Comparison of ENCODE assay signal across 18 cellular contexts in the genomic region with DNA sequence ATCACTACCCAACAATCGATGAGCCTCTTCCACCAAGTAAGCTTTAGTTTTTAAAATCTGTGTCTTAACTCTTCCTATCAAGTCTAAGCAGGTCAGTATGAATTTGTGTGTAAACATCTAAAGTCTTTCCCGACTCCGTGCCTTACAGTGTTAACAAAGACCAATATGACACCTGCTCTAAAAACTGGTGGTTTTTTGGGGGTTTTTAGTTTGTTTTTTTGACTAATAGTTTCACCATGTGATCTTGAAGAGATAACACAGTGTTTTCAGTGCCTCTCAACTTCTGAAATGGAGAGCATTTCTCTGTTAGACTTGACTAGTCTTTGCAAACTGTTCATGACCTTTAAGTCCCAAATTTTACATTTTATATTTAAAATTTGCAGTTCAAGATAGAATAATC.
A peak's percentile ranks its signal among the peaks of the same experiment; 100 is the strongest.
DNase-seq lines count a peak whose midpoint lies in the region; ATAC-seq, FAIRE-seq and TF ChIP-seq lines count a peak whose summit lies in the region.
"Had no signal": no experiment of that assay in that cellular context is flagged by ENCODE, and none has a peak within 500 bp of the region (broad histone marks: within the 10 kb centered on the region; RNA-seq: fewer than 3 reads in every experiment).

No MANE protein-coding gene starts in this region.

- in situ Hi-C loops in GM12878 (cut with MboI), result loop anchor here (10.0 kb wide), 1 partner anchor 254 kb away; no protein-coding TSS in a partner anchor

- H3K9me3 Mint-ChIP-seq in neural progenitor cell, result no peaks in the 10 kb centered on the region
- no peaks in the 10 kb centered on the region for H3K9me3 Mint-ChIP-seq in activated T-cell treated with anti-CD3 and anti-CD28 coated beads, Interleukin-2, amount 50 U/mL, for 4 hours
- H3K9me3 Mint-ChIP-seq: CD4-positive, alpha-beta T cell had no signal

- H3K4me1 ChIP-seq in GM12878 (ENCODE audit: control insufficient read depth, insufficient read depth, low read length) (no peaks in the 10 kb centered on the region), neural progenitor cell (peaks cover 29% of the 10 kb centered on the region)
- H3K4me1 ChIP-seq: A549, Caco-2 had no signal

- no peak for TF ChIP-seq RAD21 in GM12878 (IDR thresholded peaks at IDR 0.05; ENCODE audit: insufficient read depth, low read depth, low read length)

- H2AFZ ChIP-seq in GM12878 (ENCODE audit: control insufficient read depth, low read depth, low read length) (no peak overlapping the region), neural progenitor cell (replicated peaks) (no peak overlapping the region)

- H3K4me3 ChIP-seq in GM12878 (no peak overlapping the region), neural progenitor cell (no peak overlapping the region), WERI-Rb-1 (ENCODE audit: low read depth, low read length) (no peak overlapping the region)
- H3K4me3 ChIP-seq: A549 had no signal

- TF ChIP-seq CTCF in GM12878 (IDR thresholded peaks at IDR 0.05 in 2 of 3, conservative IDR thresholded peaks at IDR 0.05 in 1 of 3; ENCODE audit: control insufficient read depth in 2 of 3, extremely low read depth in 1 of 3, insufficient read depth in 1 of 3, low read depth in 3 of 3, low read length in 3 of 3) (no peak), neural progenitor cell (IDR thresholded peaks at IDR 0.05) (no peak), WERI-Rb-1 (IDR thresholded peaks at IDR 0.05; ENCODE audit: low read depth, low read length) (no peak)

- H3K27me3 Mint-ChIP-seq in neural progenitor cell (ENCODE audit: insufficient read depth, low read depth), result peaks cover 6% of the 10 kb centered on the region
- no peaks in the 10 kb centered on the region for H3K27me3 Mint-ChIP-seq in activated T-cell treated with anti-CD3 and anti-CD28 coated beads, Interleukin-2, amount 50 U/mL, for 4 hours (ENCODE audit: low read depth)

- intact Hi-C loops in GM12878 (cut with micrococcal nuclease; ENCODE audit: unreplicated experiment) (loop anchor here (10.0 kb wide), 1 partner anchor 376 kb away; no protein-coding TSS in a partner anchor), posterior vena cava (cut with DNase I) (no loop called here)

- peaks cover 3% of the 10 kb centered on the region for H3K36me3 Mint-ChIP-seq in neural progenitor cell
- H3K36me3 Mint-ChIP-seq in activated T-cell treated with anti-CD3 and anti-CD28 coated beads, Interleukin-2, amount 50 U/mL, for 4 hours (ENCODE audit: insufficient read depth), result no peaks in the 10 kb centered on the region

- no peak overlapping the region for H3K4me3 Mint-ChIP-seq in neural progenitor cell
- no peak overlapping the region for H3K4me3 Mint-ChIP-seq in activated T-cell treated with anti-CD3 and anti-CD28 coated beads, Interleukin-2, amount 50 U/mL, for 4 hours
- H3K4me3 Mint-ChIP-seq: CD4-positive, alpha-beta T cell had no signal

- FAIRE-seq in GM12892 (lab: Jason Lieb, UNC) (peak; percentile 51), GM12878 (lab: Jason Lieb, UNC) (no peak)
- FAIRE-seq: A549, D721Med, G401.6 had no signal

- no peak for TF ChIP-seq EP300 in GM12878 (IDR thresholded peaks at IDR 0.05; ENCODE audit: borderline replicate concordance in 1 of 2, control insufficient read depth in 1 of 2, low read depth in 2 of 2, low read length in 2 of 2)

- peak overlapping the region; percentile 82 for H3K27ac Mint-ChIP-seq in neural progenitor cell
- H3K27ac Mint-ChIP-seq: CD4-positive, alpha-beta T cell had no signal

- ATAC-seq in GM18870 (IDR thresholded peaks at IDR 0.05; ENCODE audit: unreplicated experiment), result peak; percentile 53
- ATAC-seq in GM12878, result peak; percentile 33
- no peak for ATAC-seq in activated T-cell treated with anti-CD3 and anti-CD28 coated beads, Interleukin-2, amount 50 U/mL, for 4 hours
- ATAC-seq: A549 had no signal

- H3K79me2 ChIP-seq in GM12878 (ENCODE audit: control insufficient read depth, insufficient read depth, low read length) (no peaks in the 10 kb centered on the region), neural progenitor cell (ENCODE audit: low read depth) (no peaks in the 10 kb centered on the region)

- no peaks in the 10 kb centered on the region for H3K9me3 ChIP-seq in GM12878 (replicated peaks; ENCODE audit: control insufficient read depth, insufficient read depth, low read length)
- no peaks in the 10 kb centered on the region for H3K9me3 ChIP-seq in neural progenitor cell (ENCODE audit: low read depth)
- H3K9me3 ChIP-seq in WERI-Rb-1 (ENCODE audit: severe bottlenecking), result no peaks in the 10 kb centered on the region
- H3K9me3 ChIP-seq: A549, Caco-2 had no signal

- SMC1A ChIA-PET in GM12878 (lab: Charles Lee; ENCODE audit: uncharacterized antibody, unreplicated experiment), result interaction anchor here (1.1 to 1.3 kb wide), 2 partner anchors 11 to 249 kb away, joined by 3 read pairs; no protein-coding TSS in a partner anchor

- DNase-seq in GM12892 (ENCODE audit: insufficient read length), result no peak
- DNase-seq in GM12878 (ENCODE audit: low read depth, low spot score), result no peak
- DNase-seq in neural progenitor cell (ENCODE audit: low spot score), result no peak
- no peak for DNase-seq in posterior vena cava (ENCODE audit: low spot score)
- DNase-seq in activated T-cell treated with anti-CD3 and anti-CD28 coated beads, Interleukin-2, amount 50 U/mL, for 4 hours, result no peak
- DNase-seq in WERI-Rb-1, result no peak
- DNase-seq: AML-193; Caco-2; CD4-positive, alpha-beta T cell; GOT3; H7 had no signal

- H3K27ac ChIP-seq in GM12878 (ENCODE audit: control insufficient read depth, insufficient read depth) (no peak overlapping the region), neural progenitor cell (no peak overlapping the region), WERI-Rb-1 (no peak overlapping the region)
- H3K27ac ChIP-seq: 22Rv1, A549, C4-2B, HL-60 had no signal

- H3K36me3 ChIP-seq in GM12878 (ENCODE audit: control insufficient read depth in 2 of 2, insufficient read depth in 2 of 2, low read length in 1 of 2) (no peaks in the 10 kb centered on the region), neural progenitor cell (no peaks in the 10 kb centered on the region), WERI-Rb-1 (no peaks in the 10 kb centered on the region)

- TF ChIP-seq POLR2A in GM12892 (IDR thresholded peaks at IDR 0.05; ENCODE audit: low read depth, low read length) (no peak), GM12878 (IDR thresholded peaks at IDR 0.05; ENCODE audit: low read depth, low read length) (no peak)

- 0% methylated on average over 3 of the region's 3 CpGs for WGBS in GM12878 (ENCODE audit: insufficient coverage, insufficient replicate concordance, low lambda C conversion rate, missing lambda C conversion rate)

- H3F3A ChIP-seq in neural progenitor cell (ENCODE audit: low read depth), result peaks cover 20% of the 10 kb centered on the region

- H3K9ac ChIP-seq in GM12878 (ENCODE audit: control insufficient read depth, insufficient read depth, low read length) (no peak overlapping the region), neural progenitor cell (no peak overlapping the region)

- H4K20me1 ChIP-seq in GM12878 (ENCODE audit: control insufficient read depth, insufficient read depth), result no peaks in the 10 kb centered on the region
- no peaks in the 10 kb centered on the region for H4K20me1 ChIP-seq in neural progenitor cell (ENCODE audit: low read depth)

- CTCF ChIA-PET in GM12878 (lab: Yijun Ruan, JAX), result interaction anchor here (1.0 to 1.3 kb wide), 4 partner anchors 36 to 1510 kb away, joined by 3 read pairs; a partner anchor contains a TSS

- no TSS peak for BruUV-seq in GM12878 (replicated peaks; lab: Mats Ljungman, UMichigan)

- H3K4me2 ChIP-seq in GM12878 (ENCODE audit: control insufficient read depth, insufficient read depth) (no peak overlapping the region), neural progenitor cell (no peak overlapping the region)
- H3K4me2 ChIP-seq: A549 had no signal

- peaks cover 33% of the 10 kb centered on the region for H3K4me1 Mint-ChIP-seq in neural progenitor cell
- no peaks in the 10 kb centered on the region for H3K4me1 Mint-ChIP-seq in activated T-cell treated with anti-CD3 and anti-CD28 coated beads, Interleukin-2, amount 50 U/mL, for 4 hours (ENCODE audit: low read depth)

- RAD21 ChIA-PET in GM12878 (lab: Charles Lee; ENCODE audit: unreplicated experiment), result no interaction called here

- H3K27me3 ChIP-seq in GM12878 (replicated peaks in 1 of 2; ENCODE audit: control insufficient read depth in 2 of 2, insufficient read depth in 2 of 2, low read length in 1 of 2) (no peaks in the 10 kb centered on the region; a peak in 1 of 4 replicates), neural progenitor cell (no peaks in the 10 kb centered on the region), WERI-Rb-1 (ENCODE audit: insufficient read depth, low read depth, severe bottlenecking) (no peaks in the 10 kb centered on the region)

- POLR2A ChIA-PET in GM12878 (lab: Charles Lee), result no interaction called here

TF ChIP-seq in GM12878, 131 proteins besides CTCF, POLR2A, EP300 and RAD21:
- TF ChIP-seq, protein P1, sequence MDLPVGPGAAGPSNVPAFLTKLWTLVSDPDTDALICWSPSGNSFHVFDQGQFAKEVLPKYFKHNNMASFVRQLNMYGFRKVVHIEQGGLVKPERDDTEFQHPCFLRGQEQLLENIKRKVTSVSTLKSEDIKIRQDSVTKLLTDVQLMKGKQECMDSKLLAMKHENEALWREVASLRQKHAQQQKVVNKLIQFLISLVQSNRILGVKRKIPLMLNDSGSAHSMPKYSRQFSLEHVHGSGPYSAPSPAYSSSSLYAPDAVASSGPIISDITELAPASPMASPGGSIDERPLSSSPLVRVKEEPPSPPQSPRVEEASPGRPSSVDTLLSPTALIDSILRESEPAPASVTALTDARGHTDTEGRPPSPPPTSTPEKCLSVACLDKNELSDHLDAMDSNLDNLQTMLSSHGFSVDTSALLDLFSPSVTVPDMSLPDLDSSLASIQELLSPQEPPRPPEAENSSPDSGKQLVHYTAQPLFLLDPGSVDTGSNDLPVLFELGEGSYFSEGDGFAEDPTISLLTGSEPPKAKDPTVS (IDR thresholded peaks at IDR 0.05; ENCODE audit: low read depth, low read length), result no peak
- no peak for TF ChIP-seq SMARCA5 (IDR thresholded peaks at IDR 0.05)

Comparison
In these comparisons a context has a peak if more than half of its experiments do, and no peak if none do; other contexts are left out.
1. ATAC-seq: peak in GM18870 (single experiment) and GM12878 (single experiment); none in activated T-cell treated with anti-CD3 and anti-CD28 coated beads, Interleukin-2, amount 50 U/mL, for 4 hours (0 of 2).